ENCODE assay signal across 24 cellular contexts in genomic region chr7:123468303-123468702, GRCh38.
"Had no signal": no experiment of that assay in that cellular context is flagged by ENCODE, and none has a peak within 500 bp of the region (broad histone marks: within the 10 kb centered on the region; RNA-seq: fewer than 3 reads in every experiment).

No MANE protein-coding gene starts in this region.

- H3K27me3 ChIP-seq: colonic mucosa, dorsolateral prefrontal cortex, esophagus muscularis mucosa, esophagus squamous epithelium, foreskin keratinocyte, gastrocnemius medialis, gastroesophageal sphincter, heart left ventricle, heart right ventricle had no signal

- H3K4me1 ChIP-seq: colonic mucosa, esophagus squamous epithelium, foreskin keratinocyte, gastrocnemius medialis, heart left ventricle had no signal

- H3K9me3 ChIP-seq: colonic mucosa, esophagus muscularis mucosa, esophagus squamous epithelium, gastrocnemius medialis, gastroesophageal sphincter, heart left ventricle, heart right ventricle had no signal

- H3K27ac ChIP-seq: colonic mucosa, coronary artery, dorsolateral prefrontal cortex, epithelial cell of prostate, esophagus muscularis mucosa, esophagus squamous epithelium, foreskin keratinocyte, gastrocnemius medialis, gastroesophageal sphincter, heart right ventricle had no signal

- ATAC-seq: effector memory CD8-positive, alpha-beta T cell; esophagus mucosa; foreskin keratinocyte; gastrocnemius medialis; gastroesophageal sphincter had no signal

- H3K4me3 ChIP-seq: colonic mucosa, coronary artery, dorsolateral prefrontal cortex, esophagus muscularis mucosa, esophagus squamous epithelium, gastrocnemius medialis, gastroesophageal sphincter, heart left ventricle, heart right ventricle had no signal

- DNase-seq: colonic mucosa; cortex of kidney; dermis blood vessel endothelial cell; dorsolateral prefrontal cortex; effector CD4-positive, alpha-beta T cell; effector CD8-positive, alpha-beta T cell; effector memory CD4-positive, alpha-beta T cell; effector memory CD8-positive, alpha-beta T cell; endodermal cell; erythroblast; esophagus squamous epithelium; foreskin fibroblast; foreskin keratinocyte; foreskin melanocyte; gastrocnemius medialis; glutamatergic neuron; head of caudate nucleus; heart right ventricle had no signal

- H3K36me3 ChIP-seq: colonic mucosa, esophagus muscularis mucosa, esophagus squamous epithelium, gastrocnemius medialis, gastroesophageal sphincter, heart left ventricle, heart right ventricle had no signal
